In genomic region chr1:184392779-184393522, GRCh38 we compare ENCODE assay signal across 15 cellular contexts.
"Had no signal": no experiment of that assay in that cellular context is flagged by ENCODE, and none has a peak within 500 bp of the region (broad histone marks: within the 10 kb centered on the region; RNA-seq: fewer than 3 reads in every experiment).

No MANE protein-coding gene starts in this region.

- H3K4me3 Mint-ChIP-seq: activated naive CD8-positive, alpha-beta T cell; activated T-helper 1 cell treated with anti-CD3 and anti-CD28 coated beads, Interleukin-12 subunit alpha, Interleukin-12 subunit beta, Interleukin-2, Interleukin-4 antibody, amounts not matched to agents 30 ng/mL and 10 ng/mL and 1 ng/mL, durations not matched to agents 14 hours and 24 hours and 36 hours; stimulated activated memory B cell treated with anti-CD40 and anti-IgM and Interleukin-4, amounts not matched to agents 10 μg/mL and 1 μg/mL and 100 μg/mL, for 72 hours had no signal

- H3K4me3 ChIP-seq: cardiac muscle cell, lower lobe of right lung, ovary, right lobe of liver, thoracic aorta had no signal

- H3K36me3 Mint-ChIP-seq: activated naive CD8-positive, alpha-beta T cell; stimulated activated memory B cell treated with anti-CD40 and anti-IgM and Interleukin-4, amounts not matched to agents 10 μg/mL and 1 μg/mL and 100 μg/mL, for 72 hours had no signal

- H3K9me3 ChIP-seq: lower lobe of right lung, ovary, right lobe of liver, thoracic aorta had no signal

- H3K36me3 ChIP-seq: cardiac muscle cell, lower lobe of right lung, ovary, right lobe of liver, thoracic aorta, WERI-Rb-1 had no signal

- ATAC-seq: right lobe of liver; stimulated activated memory B cell treated with anti-CD40 and anti-IgM and Interleukin-4, amounts not matched to agents 10 μg/mL and 1 μg/mL and 100 μg/mL, for 72 hours had no signal

- DNase-seq: activated CD4-positive, alpha-beta T cell treated with anti-CD3 and anti-CD28 coated beads, Interleukin-2, amount 50 U/mL, for 48 hours; activated T-cell treated with anti-CD3 and anti-CD28 coated beads for 4 hours; lower lobe of right lung; ovary; right lobe of liver; stimulated activated CD4-positive, alpha-beta T cell treated with anti-CD3 and anti-CD28 coated beads, Interleukin-4, amount 100 ng/mL, for 4 hours; SW 1271; WERI-Rb-1 had no signal

- H3K27ac Mint-ChIP-seq: activated naive CD8-positive, alpha-beta T cell; activated T-helper 1 cell treated with anti-CD3 and anti-CD28 coated beads, Interleukin-12 subunit alpha, Interleukin-12 subunit beta, Interleukin-2, Interleukin-4 antibody, amounts not matched to agents 30 ng/mL and 10 ng/mL and 1 ng/mL, durations not matched to agents 14 hours and 24 hours and 36 hours; stimulated activated memory B cell treated with anti-CD40 and anti-IgM and Interleukin-4, amounts not matched to agents 10 μg/mL and 1 μg/mL and 100 μg/mL, for 72 hours had no signal

- H3K9me3 Mint-ChIP-seq: activated T-helper 1 cell treated with anti-CD3 and anti-CD28 coated beads, Interleukin-12 subunit alpha, Interleukin-12 subunit beta, Interleukin-2, Interleukin-4 antibody, amounts not matched to agents 30 ng/mL and 10 ng/mL and 1 ng/mL, durations not matched to agents 14 hours and 24 hours and 36 hours; stimulated activated memory B cell treated with anti-CD40 and anti-IgM and Interleukin-4, amounts not matched to agents 10 μg/mL and 1 μg/mL and 100 μg/mL, for 72 hours had no signal

- FAIRE-seq: frontal cortex, islet of Langerhans had no signal

- H3K27me3 ChIP-seq: cardiac muscle cell, ovary, right lobe of liver had no signal

- H3K4me1 ChIP-seq: right lobe of liver had no signal
